ENCODE assay signal across 1 cellular context in the genomic region with DNA sequence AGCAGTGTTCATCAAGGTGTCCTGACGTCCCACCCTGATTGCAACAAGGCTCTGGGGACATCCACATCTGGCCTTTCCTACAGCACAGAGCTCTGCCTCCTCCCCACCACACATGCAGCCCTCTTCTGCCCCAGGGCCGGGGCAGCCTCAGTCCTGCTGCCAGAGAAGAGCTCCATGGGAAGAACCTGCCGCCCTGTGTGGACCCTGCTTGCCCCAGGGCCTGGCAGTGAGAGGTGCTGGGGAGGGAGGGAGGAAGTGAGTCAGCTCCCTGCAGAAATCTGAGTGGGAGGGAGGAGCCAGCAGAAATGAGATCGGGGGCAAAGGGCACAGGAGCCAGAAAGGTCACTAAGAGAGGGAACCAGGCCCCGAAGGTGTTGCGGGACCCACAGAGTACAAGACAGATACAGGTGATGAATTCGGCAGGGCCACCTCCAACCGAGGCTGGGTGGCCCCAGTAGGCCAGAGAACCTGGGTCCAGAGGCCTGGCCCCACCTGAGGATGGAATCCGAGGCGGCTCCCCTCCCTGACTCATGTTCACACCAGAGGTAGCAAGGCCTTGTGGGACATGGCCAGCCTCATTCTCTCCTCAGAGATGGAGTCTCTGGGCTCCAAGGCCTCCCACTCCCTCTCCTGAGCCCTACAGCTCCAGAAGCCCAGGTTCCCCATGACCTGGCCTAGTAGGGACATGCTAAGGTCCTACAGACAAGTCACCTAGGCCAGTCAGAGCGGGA.
TF ChIP-seq lines count a peak whose summit lies in the region.

No MANE protein-coding gene starts in this region.

TF ChIP-seq in K562, 482 proteins besides CTCF, POLR2A, EP300 and RAD21 (continued from another document):
- TF ChIP-seq, protein P1, sequence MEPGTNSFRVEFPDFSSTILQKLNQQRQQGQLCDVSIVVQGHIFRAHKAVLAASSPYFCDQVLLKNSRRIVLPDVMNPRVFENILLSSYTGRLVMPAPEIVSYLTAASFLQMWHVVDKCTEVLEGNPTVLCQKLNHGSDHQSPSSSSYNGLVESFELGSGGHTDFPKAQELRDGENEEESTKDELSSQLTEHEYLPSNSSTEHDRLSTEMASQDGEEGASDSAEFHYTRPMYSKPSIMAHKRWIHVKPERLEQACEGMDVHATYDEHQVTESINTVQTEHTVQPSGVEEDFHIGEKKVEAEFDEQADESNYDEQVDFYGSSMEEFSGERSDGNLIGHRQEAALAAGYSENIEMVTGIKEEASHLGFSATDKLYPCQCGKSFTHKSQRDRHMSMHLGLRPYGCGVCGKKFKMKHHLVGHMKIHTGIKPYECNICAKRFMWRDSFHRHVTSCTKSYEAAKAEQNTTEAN (CRISPR knock-in tag; IDR thresholded peaks at IDR 0.05), result no peak
- TF ChIP-seq DIDO1 (tag; IDR thresholded peaks at IDR 0.05; ENCODE audit: low read depth) (no peak), RFX5 (IDR thresholded peaks at IDR 0.05; ENCODE audit: low read depth, low read length) (no peak), ZNF77 (CRISPR knock-in tag; IDR thresholded peaks at IDR 0.05) (no peak), KLF10 (CRISPR knock-in tag; IDR thresholded peaks at IDR 0.05) (no peak), CTBP1 (IDR thresholded peaks at IDR 0.05; ENCODE audit: borderline replicate concordance) (0 out of 2 replicates have a peak, but pooled peaks have one; percentile 49), ARID1B (IDR thresholded peaks at IDR 0.05) (peak; percentile 77), NRF1 (conservative IDR thresholded peaks at IDR 0.05 in 1 of 2, IDR thresholded peaks at IDR 0.05 in 1 of 2) (peak; percentile 12 to 26; a peak in 1 of 4 replicates), CCNT2 (IDR thresholded peaks at IDR 0.05; ENCODE audit: borderline replicate concordance, extremely low read depth, insufficient read length, low read depth, low read length) (no peak), ATF7 (IDR thresholded peaks at IDR 0.05) (peak; percentile 50; the same call in 1 of the 2 replicates), POLR2AphosphoS2 (IDR thresholded peaks at IDR 0.05; ENCODE audit: low read length) (no peak), ZEB2 (IDR thresholded peaks at IDR 0.05) (peak; percentile 52; the same call in 1 of the 2 replicates), SPI1 (IDR thresholded peaks at IDR 0.05; ENCODE audit: borderline replicate concordance, low read depth, low read length) (peak; percentile 94), SREBF2 (CRISPR knock-in tag; IDR thresholded peaks at IDR 0.05) (no peak), NR2C2 (CRISPR knock-in tag; IDR thresholded peaks at IDR 0.05) (peak; percentile 89), NR2C2 (tag; IDR thresholded peaks at IDR 0.05) (peak; percentile 97), THRAP3 (IDR thresholded peaks at IDR 0.05; ENCODE audit: borderline replicate concordance) (no peak)
- TF ChIP-seq, protein P2, sequence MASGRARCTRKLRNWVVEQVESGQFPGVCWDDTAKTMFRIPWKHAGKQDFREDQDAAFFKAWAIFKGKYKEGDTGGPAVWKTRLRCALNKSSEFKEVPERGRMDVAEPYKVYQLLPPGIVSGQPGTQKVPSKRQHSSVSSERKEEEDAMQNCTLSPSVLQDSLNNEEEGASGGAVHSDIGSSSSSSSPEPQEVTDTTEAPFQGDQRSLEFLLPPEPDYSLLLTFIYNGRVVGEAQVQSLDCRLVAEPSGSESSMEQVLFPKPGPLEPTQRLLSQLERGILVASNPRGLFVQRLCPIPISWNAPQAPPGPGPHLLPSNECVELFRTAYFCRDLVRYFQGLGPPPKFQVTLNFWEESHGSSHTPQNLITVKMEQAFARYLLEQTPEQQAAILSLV (tag; IDR thresholded peaks at IDR 0.05), result no peak
- TF ChIP-seq, protein P3, sequence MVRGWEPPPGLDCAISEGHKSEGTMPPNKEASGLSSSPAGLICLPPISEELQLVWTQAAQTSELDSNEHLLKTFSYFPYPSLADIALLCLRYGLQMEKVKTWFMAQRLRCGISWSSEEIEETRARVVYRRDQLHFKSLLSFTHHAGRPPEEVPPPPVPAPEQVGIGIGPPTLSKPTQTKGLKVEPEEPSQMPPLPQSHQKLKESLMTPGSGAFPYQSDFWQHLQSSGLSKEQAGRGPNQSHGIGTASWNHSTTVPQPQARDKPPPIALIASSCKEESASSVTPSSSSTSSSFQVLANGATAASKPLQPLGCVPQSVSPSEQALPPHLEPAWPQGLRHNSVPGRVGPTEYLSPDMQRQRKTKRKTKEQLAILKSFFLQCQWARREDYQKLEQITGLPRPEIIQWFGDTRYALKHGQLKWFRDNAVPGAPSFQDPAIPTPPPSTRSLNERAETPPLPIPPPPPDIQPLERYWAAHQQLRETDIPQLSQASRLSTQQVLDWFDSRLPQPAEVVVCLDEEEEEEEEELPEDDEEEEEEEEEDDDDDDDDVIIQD (CRISPR knock-in tag; IDR thresholded peaks at IDR 0.05), result no peak
- TF ChIP-seq, protein P4, sequence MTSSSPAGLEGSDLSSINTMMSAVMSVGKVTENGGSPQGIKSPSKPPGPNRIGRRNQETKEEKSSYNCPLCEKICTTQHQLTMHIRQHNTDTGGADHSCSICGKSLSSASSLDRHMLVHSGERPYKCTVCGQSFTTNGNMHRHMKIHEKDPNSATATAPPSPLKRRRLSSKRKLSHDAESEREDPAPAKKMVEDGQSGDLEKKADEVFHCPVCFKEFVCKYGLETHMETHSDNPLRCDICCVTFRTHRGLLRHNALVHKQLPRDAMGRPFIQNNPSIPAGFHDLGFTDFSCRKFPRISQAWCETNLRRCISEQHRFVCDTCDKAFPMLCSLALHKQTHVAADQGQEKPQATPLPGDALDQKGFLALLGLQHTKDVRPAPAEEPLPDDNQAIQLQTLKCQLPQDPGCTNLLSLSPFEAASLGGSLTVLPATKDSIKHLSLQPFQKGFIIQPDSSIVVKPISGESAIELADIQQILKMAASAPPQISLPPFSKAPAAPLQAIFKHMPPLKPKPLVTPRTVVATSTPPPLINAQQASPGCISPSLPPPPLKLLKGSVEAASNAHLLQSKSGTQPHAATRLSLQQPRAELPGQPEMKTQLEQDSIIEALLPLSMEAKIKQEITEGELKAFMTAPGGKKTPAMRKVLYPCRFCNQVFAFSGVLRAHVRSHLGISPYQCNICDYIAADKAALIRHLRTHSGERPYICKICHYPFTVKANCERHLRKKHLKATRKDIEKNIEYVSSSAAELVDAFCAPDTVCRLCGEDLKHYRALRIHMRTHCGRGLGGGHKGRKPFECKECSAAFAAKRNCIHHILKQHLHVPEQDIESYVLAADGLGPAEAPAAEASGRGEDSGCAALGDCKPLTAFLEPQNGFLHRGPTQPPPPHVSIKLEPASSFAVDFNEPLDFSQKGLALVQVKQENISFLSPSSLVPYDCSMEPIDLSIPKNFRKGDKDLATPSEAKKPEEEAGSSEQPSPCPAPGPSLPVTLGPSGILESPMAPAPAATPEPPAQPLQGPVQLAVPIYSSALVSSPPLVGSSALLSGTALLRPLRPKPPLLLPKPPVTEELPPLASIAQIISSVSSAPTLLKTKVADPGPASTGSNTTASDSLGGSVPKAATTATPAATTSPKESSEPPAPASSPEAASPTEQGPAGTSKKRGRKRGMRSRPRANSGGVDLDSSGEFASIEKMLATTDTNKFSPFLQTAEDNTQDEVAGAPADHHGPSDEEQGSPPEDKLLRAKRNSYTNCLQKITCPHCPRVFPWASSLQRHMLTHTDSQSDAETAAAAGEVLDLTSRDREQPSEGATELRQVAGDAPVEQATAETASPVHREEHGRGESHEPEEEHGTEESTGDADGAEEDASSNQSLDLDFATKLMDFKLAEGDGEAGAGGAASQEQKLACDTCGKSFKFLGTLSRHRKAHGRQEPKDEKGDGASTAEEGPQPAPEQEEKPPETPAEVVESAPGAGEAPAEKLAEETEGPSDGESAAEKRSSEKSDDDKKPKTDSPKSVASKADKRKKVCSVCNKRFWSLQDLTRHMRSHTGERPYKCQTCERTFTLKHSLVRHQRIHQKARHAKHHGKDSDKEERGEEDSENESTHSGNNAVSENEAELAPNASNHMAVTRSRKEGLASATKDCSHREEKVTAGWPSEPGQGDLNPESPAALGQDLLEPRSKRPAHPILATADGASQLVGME (CRISPR knock-in tag; IDR thresholded peaks at IDR 0.05), result no peak
